ENCODE assay signal across 15 cellular contexts in the genomic region with DNA sequence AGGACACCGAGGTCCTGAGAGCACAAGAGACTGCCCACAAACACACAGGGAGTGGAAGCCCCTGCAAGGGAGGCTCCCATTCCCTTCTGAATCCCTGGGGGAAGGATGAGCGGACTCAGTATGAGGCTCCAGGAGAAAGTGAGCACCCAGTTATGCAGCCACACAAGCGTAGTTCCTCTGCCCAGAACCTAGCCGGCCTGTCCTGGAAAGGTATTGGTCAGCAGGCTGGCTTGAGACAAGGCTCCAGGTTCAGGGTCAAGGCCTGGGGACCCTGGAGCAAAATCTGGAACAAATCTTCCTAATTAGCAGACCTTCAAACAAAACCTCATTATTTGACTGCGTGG. TPM values are rescaled to one million over a fixed set of nuclear protein-coding genes. Genes with fewer than 3 reads are reported as not detected.
DNase-seq lines count a peak whose midpoint lies in the region; ATAC-seq and TF ChIP-seq lines count a peak whose summit lies in the region.
"Had no signal": no experiment of that assay in that cellular context is flagged by ENCODE, and none has a peak within 500 bp of the region (broad histone marks: within the 10 kb centered on the region; RNA-seq: fewer than 3 reads in every experiment).

No MANE protein-coding gene starts in this region.

- CTCF ChIA-PET in AG04450 (lab: Charles Lee): no interaction called here
- CTCF ChIA-PET in CD4-positive, alpha-beta memory T cell (lab: Charles Lee; ENCODE audit: partially characterized antibody): interaction anchor here (0.9 to 1.3 kb wide), 2 partner anchors 9 to 141 kb away, joined by 3 to 5 read pairs; no protein-coding TSS in a partner anchor
- CTCF ChIA-PET in WTC11 (lab: Charles Lee): interaction anchor here (0.6 to 1.0 kb wide), 2 partner anchors 51 to 127 kb away, joined by 4 to 6 read pairs; partner anchors contain the start of gene MAT2A
- CTCF ChIA-PET in naive thymus-derived CD4-positive, alpha-beta T cell (lab: Charles Lee): interaction anchor here (1.0 kb wide), 1 partner anchor 9 kb away, joined by 3 read pairs; no protein-coding TSS in a partner anchor

- no peaks in the 10 kb centered on the region for H3K36me3 ChIP-seq in CD4-positive, alpha-beta memory T cell (ENCODE audit: insufficient read depth, low read length)
- H3K36me3 ChIP-seq in naive thymus-derived CD4-positive, alpha-beta T cell (ENCODE audit: control insufficient read depth in 2 of 3, insufficient read depth in 3 of 3, low read length in 3 of 3): no peaks in the 10 kb centered on the region
- H3K36me3 ChIP-seq: prostate gland had no signal

- peak overlapping the region in 1 of 7 donors; percentile 54 for H3K27ac Mint-ChIP-seq in CD4-positive, alpha-beta memory T cell
- peak overlapping the region; percentile 73 for H3K27ac Mint-ChIP-seq in WTC11
- peak overlapping the region in 3 of 9 donors; percentile 60 to 67 (median 62) for H3K27ac Mint-ChIP-seq in naive thymus-derived CD4-positive, alpha-beta T cell

- peaks cover 0 to 3% of the 10 kb centered on the region in 2 donors for H3K36me3 Mint-ChIP-seq in CD4-positive, alpha-beta memory T cell
- no peaks in the 10 kb centered on the region for H3K36me3 Mint-ChIP-seq in WTC11
- H3K36me3 Mint-ChIP-seq in naive thymus-derived CD4-positive, alpha-beta T cell: peaks cover 0 to 9% (median 0%) of the 10 kb centered on the region in 5 donors
- H3K36me3 Mint-ChIP-seq: brain had no signal

- TF ChIP-seq CTCF in AG04450 (IDR thresholded peaks at IDR 0.05; ENCODE audit: low read depth, low read length): no peak
- TF ChIP-seq CTCF in WTC11 (IDR thresholded peaks at IDR 0.05): no peak

- POLR2A ChIA-PET in AG04450 (lab: Yijun Ruan, JAX) (no interaction called here), WTC11 (lab: Charles Lee) (interaction anchor here (0.6 kb wide), 1 partner anchor 9 kb away, joined by 3 read pairs; no protein-coding TSS in a partner anchor)
- POLR2A ChIA-PET in CD4-positive, alpha-beta memory T cell (lab: Charles Lee; ENCODE audit: partially characterized antibody): no interaction called here
- POLR2A ChIA-PET in naive thymus-derived CD4-positive, alpha-beta T cell (lab: Charles Lee): interaction anchor here (0.7 kb wide), 1 partner anchor 137 kb away, joined by 3 read pairs; no protein-coding TSS in a partner anchor

- H3K27ac ChIP-seq in AG04450 (ENCODE audit: low read depth, low read length): peak overlapping the region; percentile 31
- no peak overlapping the region for H3K27ac ChIP-seq in CD4-positive, alpha-beta memory T cell (ENCODE audit: low read depth, low read length)
- H3K27ac ChIP-seq in naive thymus-derived CD4-positive, alpha-beta T cell (ENCODE audit: low read depth, low read length): no peak overlapping the region
- H3K27ac ChIP-seq: prostate gland had no signal

- H3K9me3 ChIP-seq in AG04450 (ENCODE audit: control insufficient read depth, insufficient read depth, low read length): no peaks in the 10 kb centered on the region
- no peaks in the 10 kb centered on the region for H3K9me3 ChIP-seq in CD4-positive, alpha-beta memory T cell (ENCODE audit: control insufficient read depth in 1 of 2, low read length in 2 of 2)
- no peaks in the 10 kb centered on the region for H3K9me3 ChIP-seq in naive thymus-derived CD4-positive, alpha-beta T cell (ENCODE audit: control insufficient read depth in 2 of 3, low read length in 3 of 3)
- H3K9me3 ChIP-seq: prostate gland had no signal

- no peaks in the 10 kb centered on the region for H3K27me3 ChIP-seq in AG04450 (ENCODE audit: control insufficient read depth, insufficient read depth, low read length)
- H3K27me3 ChIP-seq in CD4-positive, alpha-beta memory T cell (ENCODE audit: insufficient read depth, low read length): no peaks in the 10 kb centered on the region
- no peaks in the 10 kb centered on the region for H3K27me3 ChIP-seq in naive thymus-derived CD4-positive, alpha-beta T cell (ENCODE audit: control insufficient read depth in 2 of 2, insufficient read depth in 2 of 2, low read length in 2 of 2)

- peaks cover 29 to 38% (median 34%) of the 10 kb centered on the region in 4 donors for H3K4me1 Mint-ChIP-seq in CD4-positive, alpha-beta memory T cell
- peaks cover 48% of the 10 kb centered on the region for H3K4me1 Mint-ChIP-seq in WTC11
- H3K4me1 Mint-ChIP-seq in naive thymus-derived CD4-positive, alpha-beta T cell: peaks cover 24 to 70% (median 46%) of the 10 kb centered on the region in 7 donors

- peaks cover 0 to 2% (median 0%) of the 10 kb centered on the region in 8 donors for H3K9me3 Mint-ChIP-seq in CD4-positive, alpha-beta memory T cell
- H3K9me3 Mint-ChIP-seq in WTC11: no peaks in the 10 kb centered on the region
- H3K9me3 Mint-ChIP-seq in naive thymus-derived CD4-positive, alpha-beta T cell: no peaks in the 10 kb centered on the region

- no peaks in the 10 kb centered on the region for H3K27me3 Mint-ChIP-seq in CD4-positive, alpha-beta memory T cell
- H3K27me3 Mint-ChIP-seq in WTC11 (ENCODE audit: low read depth): no peaks in the 10 kb centered on the region
- H3K27me3 Mint-ChIP-seq in naive thymus-derived CD4-positive, alpha-beta T cell: peaks cover 0 to 15% (median 0%) of the 10 kb centered on the region in 5 donors

- no peak for ATAC-seq in WTC11
- ATAC-seq in naive thymus-derived CD4-positive, alpha-beta T cell: no peak
- no peak for ATAC-seq in GM19035 (IDR thresholded peaks at IDR 0.05; ENCODE audit: unreplicated experiment)

- peaks cover 48% of the 10 kb centered on the region for H3K4me1 ChIP-seq in CD4-positive, alpha-beta memory T cell (ENCODE audit: insufficient read depth, low read length)
- H3K4me1 ChIP-seq in naive thymus-derived CD4-positive, alpha-beta T cell (ENCODE audit: control insufficient read depth in 2 of 2, insufficient read depth in 2 of 2, low read length in 2 of 2): peaks cover 25 to 42% of the 10 kb centered on the region in 2 donors

- no peak for DNase-seq in AG04450 (ENCODE audit: low read depth, low spot score)
- DNase-seq in CD4-positive, alpha-beta memory T cell: no peak
- DNase-seq in WTC11 (ENCODE audit: low spot score): no peak
- DNase-seq in naive thymus-derived CD4-positive, alpha-beta T cell: no peak
- no peak for DNase-seq in SKM-1 (lab: John Stamatoyannopoulos, UW; ENCODE audit: unreplicated experiment)
- DNase-seq in NCI-H2107 (lab: John Stamatoyannopoulos, UW): no peak
- no peak for DNase-seq in mucosa of gallbladder (ENCODE audit: low spot score)
- DNase-seq: DMS53; kidney glomerular epithelial cell; NCI-H146; NCI-H226; stimulated activated CD4-positive, alpha-beta T cell treated with anti-CD3 and anti-CD28 coated beads, Interleukin-12 subunit alpha, Interleukin-12 subunit beta, amount 100 ng/mL, for 4 hours had no signal

- no peak overlapping the region for H3K4me3 ChIP-seq in AG04450 (ENCODE audit: low read depth, low read length)
- no peak overlapping the region for H3K4me3 ChIP-seq in CD4-positive, alpha-beta memory T cell (ENCODE audit: low read length in 2 of 2)
- no peak overlapping the region for H3K4me3 ChIP-seq in naive thymus-derived CD4-positive, alpha-beta T cell (ENCODE audit: low read length)
- H3K4me3 ChIP-seq: prostate gland had no signal

- intact Hi-C loops in CD4-positive, alpha-beta memory T cell (cut with micrococcal nuclease): no loop called here
- intact Hi-C loops in naive thymus-derived CD4-positive, alpha-beta T cell (cut with micrococcal nuclease): loop anchor here in 1 of 2 donors (10.0 kb wide), 1 partner anchor 783 kb away; the partner anchor contains the start of genes IMMT and MRPL35

- peak overlapping the region in 6 of 8 donors; percentile 26 to 68 (median 47) for H3K4me3 Mint-ChIP-seq in CD4-positive, alpha-beta memory T cell
- no peak overlapping the region for H3K4me3 Mint-ChIP-seq in WTC11
- H3K4me3 Mint-ChIP-seq in naive thymus-derived CD4-positive, alpha-beta T cell: peak overlapping the region in 6 of 10 donors; percentile 14 to 84 (median 74)
- H3K4me3 Mint-ChIP-seq: brain had no signal

RNA-seq across cellular contexts. Expression of gene CAPG, which starts 1.2 kb away (rescaled TPM):
- polyA plus RNA-seq in AG04450 (2011; rRNA removed): 70.5 and 97.8 TPM in 2 replicates
- polyA minus RNA-seq in AG04450 (2011; rRNA and poly(A)+ RNA removed): 34.6 and 62.9 TPM in 2 replicates
- total RNA-seq in CD4-positive, alpha-beta memory T cell: 10 to 100 TPM; 25.6 to 38.5 TPM
- polyA plus RNA-seq in CD4-positive, alpha-beta memory T cell: 100 to 1,000 TPM; 113 to 136 TPM
- 117 to 139 TPM (median 131 TPM) in 3 replicates for total RNA-seq in WTC11 (2021)
- 100 to 1,000 TPM in 2 of 5 experiments, 10 to 100 TPM in 3; 12.9 to 265 (median 29.7) TPM for total RNA-seq in naive thymus-derived CD4-positive, alpha-beta T cell
- 10 to 100 TPM; 34.3 to 36.4 TPM for polyA plus RNA-seq in naive thymus-derived CD4-positive, alpha-beta T cell
- total RNA-seq in mucosa of gallbladder: 125 TPM

RNA-seq across cellular contexts. Expression of gene SH2D6, which starts 7.1 kb away (rescaled TPM):
- polyA plus RNA-seq in AG04450 (2011; rRNA removed): 0.10 and 0.15 TPM in 2 replicates
- polyA minus RNA-seq in AG04450 (2011; rRNA and poly(A)+ RNA removed): not detected in 2 replicates
- 1 to 10 TPM; 1.5 to 1.6 TPM for total RNA-seq in CD4-positive, alpha-beta memory T cell
- polyA plus RNA-seq in CD4-positive, alpha-beta memory T cell: not detected
- total RNA-seq in WTC11 (2021) (0.50 to 1.2 TPM (median 0.94 TPM) in 3 replicates), mucosa of gallbladder (9.9 TPM)
- total RNA-seq in naive thymus-derived CD4-positive, alpha-beta T cell: 1 to 10 TPM in 1 of 5 experiments, under 1 TPM in 2, not detected in 2; 0.48 to 1.1 (median 0.94) TPM
- polyA plus RNA-seq in naive thymus-derived CD4-positive, alpha-beta T cell: not detected

RNA-seq across cellular contexts. Expression of gene ELMOD3, which starts 56.8 kb away (rescaled TPM):
- polyA plus RNA-seq in AG04450 (2011; rRNA removed): 17.2 and 17.8 TPM in 2 replicates
- polyA minus RNA-seq in AG04450 (2011; rRNA and poly(A)+ RNA removed): 16.1 and 17.1 TPM in 2 replicates
- 10 to 100 TPM; 29.8 to 33.2 TPM for total RNA-seq in CD4-positive, alpha-beta memory T cell
- 10 to 100 TPM; 10.1 to 11.2 TPM for polyA plus RNA-seq in CD4-positive, alpha-beta memory T cell
- total RNA-seq in WTC11 (2021) (9.7 to 10.8 TPM (median 10.6 TPM) in 3 replicates), mucosa of gallbladder (30.3 TPM)
- 10 to 100 TPM; 20.2 to 33.3 (median 21.7) TPM for total RNA-seq in naive thymus-derived CD4-positive, alpha-beta T cell
- polyA plus RNA-seq in naive thymus-derived CD4-positive, alpha-beta T cell: 10 to 100 TPM in 1 of 2 donors, 1 to 10 TPM in 1; 9.4 to 13.3 TPM

RNA-seq across cellular contexts. Expression of gene RETSAT, which starts 57.0 kb away (rescaled TPM):
- 35.5 and 38.0 TPM in 2 replicates for polyA plus RNA-seq in AG04450 (2011; rRNA removed)
- polyA minus RNA-seq in AG04450 (2011; rRNA and poly(A)+ RNA removed): 42.1 and 47.4 TPM in 2 replicates
- total RNA-seq in CD4-positive, alpha-beta memory T cell: 10 to 100 TPM; 33.0 to 33.4 TPM
- polyA plus RNA-seq in CD4-positive, alpha-beta memory T cell: 10 to 100 TPM; 20.8 to 24.3 TPM
- total RNA-seq in WTC11 (2021): 18.9 to 24.4 TPM (median 21.6 TPM) in 3 replicates
- 10 to 100 TPM; 18.5 to 30.5 (median 20.2) TPM for total RNA-seq in naive thymus-derived CD4-positive, alpha-beta T cell
- 10 to 100 TPM in 1 of 2 donors, 1 to 10 TPM in 1; 8.9 to 14.5 TPM for polyA plus RNA-seq in naive thymus-derived CD4-positive, alpha-beta T cell
- 86.4 TPM for total RNA-seq in mucosa of gallbladder

Comparison
In these comparisons a context has a peak if more than half of its experiments do, and no peak if none do; other contexts are left out.
1. POLR2A ChIA-PET loops: an anchor here in WTC11 (0.6 kb wide) and naive thymus-derived CD4-positive, alpha-beta T cell (0.7 kb wide); none called in AG04450 and CD4-positive, alpha-beta memory T cell.